36 cellular contexts compared by ENCODE assay signal in genomic region chr20:43334080-43334479, GRCh38.
"Had no signal": no experiment of that assay in that cellular context is flagged by ENCODE, and none has a peak within 500 bp of the region (broad histone marks: within the 10 kb centered on the region; RNA-seq: fewer than 3 reads in every experiment).

No MANE protein-coding gene starts in this region.

- H3K36me3 ChIP-seq: ascending aorta, cardiac muscle cell had no signal

- H3K4me3 Mint-ChIP-seq: activated B cell treated with CpG ODN at 0.5 μM for 24 hours; activated CD4-positive, alpha-beta memory T cell treated with anti-CD3 and anti-CD28 coated beads, Interleukin-2, amount 10 ng/mL, durations not matched to agents 7 days and 5 days; activated CD4-positive, alpha-beta T cell treated with anti-CD3 and anti-CD28 coated beads, Interleukin-2, amount 10 ng/mL, durations not matched to agents 24 days and 14 days; activated CD8-positive, alpha-beta T cell treated with anti-CD3 and anti-CD28 coated beads, Interleukin-2, amount 10 ng/mL, durations not matched to agents 7 days and 5 days; activated naive CD4-positive, alpha-beta T cell treated with anti-CD3 and anti-CD28 coated beads for 36 hours; activated naive CD8-positive, alpha-beta T cell treated with anti-CD3 and anti-CD28 coated beads for 36 hours; activated T-cell treated with anti-CD3 and anti-CD28 coated beads, Interleukin-2, amount 50 U/mL, for 4 hours; activated T-cell treated with anti-CD3 and anti-CD28 coated beads, Interleukin-2, amount 50 U/mL, for 72 hours; activated T-helper 1 cell treated with anti-CD3 and anti-CD28 coated beads, Interleukin-12 subunit alpha, Interleukin-12 subunit beta, Interleukin-2, Interleukin-4 antibody, amounts not matched to agents 30 ng/mL and 10 ng/mL and 1 ng/mL, durations not matched to agents 14 hours and 24 hours and 36 hours; activated T-helper 17 cell treated with anti-CD3 and anti-CD28 coated beads, Interleukin-2, amount 50 U/mL, for 72 hours; brain; central memory CD8-positive, alpha-beta T cell; T-helper 1 cell treated with Interleukin-12 subunit alpha and Interleukin-12 subunit beta and Interleukin-4 antibody, amounts not matched to agents 30 μg/mL and 1 μg/mL, for 36 hours; T-helper 2 cell treated with Interferon-gamma antibody and Interleukin-4, amounts not matched to agents 5 μg/mL and 100 μg/mL, for 36 hours had no signal

- ATAC-seq: activated CD8-positive, alpha-beta T cell treated with anti-CD3 and anti-CD28 coated beads, Interleukin-2, amount 10 ng/mL, durations not matched to agents 7 days and 5 days; activated naive CD4-positive, alpha-beta T cell treated with anti-CD3 and anti-CD28 coated beads, Interleukin-2, amount 50 U/mL, for 72 hours; activated T-cell treated with anti-CD3 and anti-CD28 coated beads, Interleukin-2, amount 50 U/mL, for 4 hours; activated T-cell treated with anti-CD3 and anti-CD28 coated beads, Interleukin-2, amount 50 U/mL, for 72 hours; activated T-helper 17 cell treated with anti-CD3 and anti-CD28 coated beads, Interleukin-2, amount 50 U/mL, for 72 hours had no signal

- H3K27ac ChIP-seq: ascending aorta, cardiac muscle cell, VCaP had no signal

- H3K27me3 Mint-ChIP-seq: activated B cell treated with CpG ODN at 0.5 μM for 24 hours; activated CD4-positive, alpha-beta memory T cell treated with anti-CD3 and anti-CD28 coated beads, Interleukin-2, amount 10 ng/mL, durations not matched to agents 7 days and 5 days; activated CD4-positive, alpha-beta T cell treated with anti-CD3 and anti-CD28 coated beads, Interleukin-2, amount 10 ng/mL, durations not matched to agents 24 days and 14 days; activated naive CD8-positive, alpha-beta T cell treated with anti-CD3 and anti-CD28 coated beads for 36 hours; activated T-helper 17 cell treated with anti-CD3 and anti-CD28 coated beads, Interleukin-2, amount 50 U/mL, for 72 hours; central memory CD8-positive, alpha-beta T cell had no signal

- H3K27me3 ChIP-seq: ascending aorta, cardiac muscle cell had no signal

- H3K4me1 Mint-ChIP-seq: activated B cell treated with CpG ODN at 0.5 μM for 24 hours; activated CD4-positive, alpha-beta memory T cell treated with anti-CD3 and anti-CD28 coated beads, Interleukin-2, amount 10 ng/mL, durations not matched to agents 7 days and 5 days; activated CD4-positive, alpha-beta T cell treated with anti-CD3 and anti-CD28 coated beads, Interleukin-2, amount 10 ng/mL, durations not matched to agents 24 days and 14 days; activated naive CD8-positive, alpha-beta T cell treated with anti-CD3 and anti-CD28 coated beads for 36 hours; activated T-helper 17 cell treated with anti-CD3 and anti-CD28 coated beads, Interleukin-2, amount 50 U/mL, for 72 hours; brain; central memory CD8-positive, alpha-beta T cell had no signal

- DNase-seq: activated B cell treated with CpG ODN at 0.5 μM for 24 hours; activated CD4-positive, alpha-beta memory T cell treated with anti-CD3 and anti-CD28 coated beads, Interleukin-2, amount 10 ng/mL, durations not matched to agents 7 days and 5 days; activated CD4-positive, alpha-beta T cell treated with anti-CD3 and anti-CD28 coated beads for 4 hours; activated CD4-positive, alpha-beta T cell treated with anti-CD3 and anti-CD28 coated beads, Interleukin-2, amount 10 ng/mL, durations not matched to agents 24 days and 14 days; activated CD4-positive, alpha-beta T cell treated with anti-CD3 and anti-CD28 coated beads, Interleukin-2, amount 50 U/mL, for 48 hours; activated CD4-positive, CD25-positive, alpha-beta regulatory T cell treated with anti-CD3 and anti-CD28 coated beads, Interleukin-2, amount 50 U/mL, for 72 hours; activated CD8-positive, alpha-beta memory T cell treated with anti-CD3 and anti-CD28 coated beads for 24 hours; activated CD8-positive, alpha-beta memory T cell treated with anti-CD3 and anti-CD28 coated beads, Interleukin-2, amount 50 U/mL, for 4 hours; activated CD8-positive, alpha-beta T cell treated with anti-CD3 and anti-CD28 coated beads, Interleukin-2, amount 10 ng/mL, durations not matched to agents 7 days and 5 days; activated effector memory CD4-positive, alpha-beta T cell treated with anti-CD3 and anti-CD28 coated beads, Interleukin-2, amount 50 U/mL, for 16 hours; activated gamma-delta T cell treated with Interleukin-2 at 50 U/mL for 16 hours; activated naive CD4-positive, alpha-beta T cell; activated naive CD4-positive, alpha-beta T cell treated with anti-CD3 and anti-CD28 coated beads for 36 hours; activated naive CD4-positive, alpha-beta T cell treated with anti-CD3 and anti-CD28 coated beads, Interleukin-2, amount 50 U/mL, for 16 hours; activated naive CD8-positive, alpha-beta T cell treated with anti-CD3 and anti-CD28 coated beads for 36 hours; activated T-cell treated with anti-CD3 and anti-CD28 coated beads for 4 hours; activated T-cell treated with anti-CD3 and anti-CD28 coated beads, Interleukin-2, amount 50 U/mL, for 1 hour; activated T-cell treated with anti-CD3 and anti-CD28 coated beads, Interleukin-2, amount 50 U/mL, for 4 hours; activated T-cell treated with anti-CD3 and anti-CD28 coated beads, Interleukin-2, amount 50 U/mL, for 72 hours; amygdala; anterior cingulate cortex; caudate nucleus; cerebellar nuclear complex; T-helper 1 cell; T-helper 2 cell; T-helper 9 cell had no signal

- H3K4me1 ChIP-seq: ascending aorta had no signal

- H3K9me3 ChIP-seq: ascending aorta had no signal

- H3K27ac Mint-ChIP-seq: activated B cell treated with CpG ODN at 0.5 μM for 24 hours; activated CD4-positive, alpha-beta memory T cell treated with anti-CD3 and anti-CD28 coated beads, Interleukin-2, amount 10 ng/mL, durations not matched to agents 7 days and 5 days; activated CD4-positive, alpha-beta T cell treated with anti-CD3 and anti-CD28 coated beads, Interleukin-2, amount 10 ng/mL, durations not matched to agents 24 days and 14 days; activated CD8-positive, alpha-beta T cell treated with anti-CD3 and anti-CD28 coated beads, Interleukin-2, amount 10 ng/mL, durations not matched to agents 7 days and 5 days; activated naive CD4-positive, alpha-beta T cell treated with anti-CD3 and anti-CD28 coated beads for 36 hours; activated naive CD4-positive, alpha-beta T cell treated with anti-CD3 and anti-CD28 coated beads, Interleukin-2, amount 50 U/mL, for 72 hours; activated naive CD8-positive, alpha-beta T cell treated with anti-CD3 and anti-CD28 coated beads for 36 hours; activated T-cell treated with anti-CD3 and anti-CD28 coated beads, Interleukin-2, amount 50 U/mL, for 72 hours; activated T-helper 1 cell treated with anti-CD3 and anti-CD28 coated beads, Interleukin-12 subunit alpha, Interleukin-12 subunit beta, Interleukin-2, Interleukin-4 antibody, amounts not matched to agents 30 ng/mL and 10 ng/mL and 1 ng/mL, durations not matched to agents 14 hours and 24 hours and 36 hours; activated T-helper 17 cell treated with anti-CD3 and anti-CD28 coated beads, Interleukin-2, amount 50 U/mL, for 72 hours; brain; T-helper 1 cell treated with Interleukin-12 subunit alpha and Interleukin-12 subunit beta and Interleukin-4 antibody, amounts not matched to agents 30 μg/mL and 1 μg/mL, for 36 hours; T-helper 2 cell treated with Interferon-gamma antibody and Interleukin-4, amounts not matched to agents 5 μg/mL and 100 μg/mL, for 36 hours had no signal

- H3K4me3 ChIP-seq: ascending aorta, cardiac muscle cell had no signal

- H3K36me3 Mint-ChIP-seq: activated naive CD8-positive, alpha-beta T cell treated with anti-CD3 and anti-CD28 coated beads for 36 hours; brain had no signal
